Comparison of ENCODE assay signal across 8 cellular contexts in the genomic region with DNA sequence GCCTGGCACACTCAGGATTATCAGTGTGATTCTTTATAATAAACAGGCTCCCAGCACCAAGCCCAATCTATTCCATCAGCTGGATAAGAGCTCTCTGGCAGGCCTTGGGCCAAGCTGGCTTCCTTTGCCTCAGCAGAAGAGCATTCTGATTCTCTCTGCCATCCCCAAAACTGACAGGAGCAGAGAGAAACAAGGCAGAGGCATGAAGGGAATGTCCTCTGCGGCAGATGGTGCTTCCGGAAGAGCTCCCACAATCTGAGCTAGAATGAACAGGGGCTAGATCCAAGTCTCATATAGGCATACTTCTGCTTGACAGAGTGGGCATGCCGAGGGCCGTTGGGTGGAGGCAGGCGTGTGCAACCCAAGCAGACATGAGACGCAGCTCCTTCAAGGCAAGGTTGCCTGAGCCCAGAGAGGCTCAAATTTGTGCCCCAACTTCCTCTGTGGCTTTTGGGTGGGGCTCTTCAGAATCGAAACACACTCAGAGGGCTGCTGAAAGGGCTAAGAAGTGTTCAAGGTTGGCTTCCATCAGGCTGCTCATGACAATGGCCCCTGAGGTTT. TPM values are rescaled to one million over a fixed set of nuclear protein-coding genes. Genes with fewer than 3 reads are reported as not detected.
DNase-seq lines count a peak whose midpoint lies in the region; ATAC-seq and TF ChIP-seq lines count a peak whose summit lies in the region.

No MANE protein-coding gene starts in this region.

- WGBS in heart left ventricle, 4 donors: 44 to 53% (median 49%) methylated on average over 6 to 7 of the region's 7 CpGs
- WGBS in right cardiac atrium: 42% methylated on average over 7 of the region's 7 CpGs
- WGBS in esophagus, 2 donors: 50 to 55% methylated on average over 7 of the region's 7 CpGs

- H3K36me3 Mint-ChIP-seq in activated B cell treated with CpG ODN at 0.5 μM for 24 hours (ENCODE audit: low read depth): peaks cover 28% of the 10 kb centered on the region

- no peaks in the 10 kb centered on the region for H3K9me3 ChIP-seq in heart left ventricle
- no peaks in the 10 kb centered on the region for H3K9me3 ChIP-seq in right cardiac atrium (ENCODE audit: control insufficient read depth, low read length)
- no peaks in the 10 kb centered on the region for H3K9me3 ChIP-seq in esophagus (ENCODE audit: control insufficient read depth in 2 of 2, insufficient read depth in 1 of 2, low read depth in 1 of 2, low read length in 1 of 2)
- H3K9me3 ChIP-seq in stomach smooth muscle (ENCODE audit: control insufficient read depth in 2 of 2, low read length in 2 of 2): no peaks in the 10 kb centered on the region
- no peaks in the 10 kb centered on the region for H3K9me3 ChIP-seq in uterus

- peaks cover 65% of the 10 kb centered on the region for H3K4me1 Mint-ChIP-seq in activated B cell treated with CpG ODN at 0.5 μM for 24 hours

- H3K36me3 ChIP-seq in heart left ventricle (peaks cover 3 to 48% (median 43%) of the 10 kb centered on the region in 9 donors), esophagus (ENCODE audit: control insufficient read depth in 2 of 2, insufficient read depth in 2 of 2, low read length in 1 of 2) (peaks cover 3 to 25% of the 10 kb centered on the region in 2 donors), stomach smooth muscle (ENCODE audit: control insufficient read depth in 2 of 2, insufficient read depth in 2 of 2, low read length in 2 of 2) (peaks cover 18 to 29% of the 10 kb centered on the region in 2 donors), uterus (no peaks in the 10 kb centered on the region)

- peaks cover 0 to 81% (median 44%) of the 10 kb centered on the region in 12 donors for H3K4me1 ChIP-seq in heart left ventricle
- H3K4me1 ChIP-seq in right cardiac atrium (ENCODE audit: control insufficient read depth, insufficient read depth, low read length): peaks cover 20% of the 10 kb centered on the region
- H3K4me1 ChIP-seq in esophagus (ENCODE audit: control insufficient read depth in 2 of 2, insufficient read depth in 2 of 2, low read length in 1 of 2): peaks cover 4 to 17% of the 10 kb centered on the region in 2 donors
- peaks cover 54% of the 10 kb centered on the region for H3K4me1 ChIP-seq in stomach smooth muscle (ENCODE audit: control insufficient read depth, insufficient read depth, low read length)
- peaks cover 0 to 7% of the 10 kb centered on the region in 2 donors for H3K4me1 ChIP-seq in uterus

- no peak for ATAC-seq in heart left ventricle
- no peak for ATAC-seq in right cardiac atrium
- ATAC-seq in HG03139 (IDR thresholded peaks at IDR 0.05; ENCODE audit: unreplicated experiment): peak; percentile 40
- peak; percentile 47 for ATAC-seq in activated B cell treated with CpG ODN at 0.5 μM for 24 hours (ENCODE audit: low read depth)

- H3K9ac ChIP-seq in stomach smooth muscle (ENCODE audit: low read length in 2 of 2): peak overlapping the region; percentile 2 to 51

- peak overlapping the region in 4 of 12 donors; percentile 3 to 27 (median 6) for H3K4me3 ChIP-seq in heart left ventricle
- no peak overlapping the region for H3K4me3 ChIP-seq in right cardiac atrium (ENCODE audit: low read length)
- H3K4me3 ChIP-seq in esophagus (ENCODE audit: low read depth in 1 of 2, low read length in 2 of 2): peak overlapping the region in 1 of 2 donors; percentile 12
- peak overlapping the region in 1 of 2 donors; percentile 35 for H3K4me3 ChIP-seq in stomach smooth muscle (ENCODE audit: low read length in 2 of 2)
- no peak overlapping the region for H3K4me3 ChIP-seq in uterus

- H3K27ac Mint-ChIP-seq in activated B cell treated with CpG ODN at 0.5 μM for 24 hours: peak overlapping the region; percentile 90

- no peaks in the 10 kb centered on the region for H3K27me3 ChIP-seq in heart left ventricle
- H3K27me3 ChIP-seq in right cardiac atrium (ENCODE audit: control insufficient read depth, insufficient read depth): no peaks in the 10 kb centered on the region
- no peaks in the 10 kb centered on the region for H3K27me3 ChIP-seq in esophagus (ENCODE audit: control insufficient read depth in 1 of 2, insufficient read depth in 2 of 2, low read length in 2 of 2)
- H3K27me3 ChIP-seq in stomach smooth muscle (ENCODE audit: control insufficient read depth in 1 of 2, insufficient read depth in 2 of 2, low read length in 2 of 2): no peaks in the 10 kb centered on the region
- H3K27me3 ChIP-seq in uterus: no peaks in the 10 kb centered on the region

- CTCF ChIA-PET in activated B cell treated with CpG ODN at 0.5 μM for 24 hours (lab: Charles Lee): interaction anchor here (0.8 to 1.5 kb wide), 5 partner anchors 9 to 35 kb away, joined by 3 to 12 read pairs (median 3); no protein-coding TSS in a partner anchor

- TF ChIP-seq POLR2A in heart left ventricle (IDR thresholded peaks at IDR 0.05): no peak
- no peak for TF ChIP-seq POLR2A in uterus (IDR thresholded peaks at IDR 0.05)

- H3K27ac ChIP-seq in heart left ventricle: peak overlapping the region in 8 of 12 donors; percentile 0 to 96 (median 21)
- no peak overlapping the region for H3K27ac ChIP-seq in right cardiac atrium (ENCODE audit: low read length)
- peak overlapping the region; percentile 62 to 69 for H3K27ac ChIP-seq in esophagus (ENCODE audit: low read depth in 2 of 2, low read length in 1 of 2)
- H3K27ac ChIP-seq in stomach smooth muscle (ENCODE audit: low read length): peak overlapping the region; percentile 37
- peak overlapping the region in 1 of 2 donors; percentile 53 for H3K27ac ChIP-seq in uterus

- intact Hi-C loops in heart left ventricle (cut with DNase I) (no loop called here), right cardiac atrium (cut with DNase I) (no loop called here), activated B cell treated with CpG ODN at 0.5 μM for 24 hours (cut with micrococcal nuclease) (no loop called here), uterus (cut with DNase I; ENCODE audit: low total_unique reads) (no loop called here)

- no peak for DNase-seq in heart left ventricle
- DNase-seq in right cardiac atrium: no peak
- DNase-seq in activated B cell treated with CpG ODN at 0.5 μM for 24 hours: no peak
- DNase-seq in uterus: no peak
- DNase-seq in HCEC 1CT: no peak

- TF ChIP-seq CTCF in heart left ventricle (IDR thresholded peaks at IDR 0.05) (no peak), activated B cell treated with CpG ODN at 0.5 μM for 24 hours (IDR thresholded peaks at IDR 0.05) (no peak), uterus (IDR thresholded peaks at IDR 0.05) (no peak)

- H3K27me3 Mint-ChIP-seq in activated B cell treated with CpG ODN at 0.5 μM for 24 hours: no peaks in the 10 kb centered on the region

- H3K9me3 Mint-ChIP-seq in activated B cell treated with CpG ODN at 0.5 μM for 24 hours: no peaks in the 10 kb centered on the region

- H3K4me3 Mint-ChIP-seq in activated B cell treated with CpG ODN at 0.5 μM for 24 hours: peak overlapping the region; percentile 52

- POLR2A ChIA-PET in activated B cell treated with CpG ODN at 0.5 μM for 24 hours (lab: Charles Lee): interaction anchor here (1.4 kb wide), 1 partner anchor 10 kb away, joined by 9 read pairs; no protein-coding TSS in a partner anchor

RNA-seq across cellular contexts. Expression of a gene that starts 4.0 kb away (rescaled TPM):
- total RNA-seq in heart left ventricle (100 to 1,000 TPM in 2 of 9 donors, 10 to 100 TPM in 7; 60.2 to 115 (median 82.7) TPM), right cardiac atrium (10 to 100 TPM; 58.6 to 91.6 (median 73.2) TPM), activated B cell treated with CpG ODN at 0.5 μM for 24 hours (50.7 and 62.6 TPM in 2 replicates), uterus (100 to 1,000 TPM in 3 of 4 donors, 10 to 100 TPM in 1; 96.5 to 170 (median 117) TPM)
- polyA plus RNA-seq in heart left ventricle (10 to 100 TPM; 54.4 to 75.7 TPM), right cardiac atrium (52.7 TPM), esophagus (100 to 1,000 TPM in 1 of 2 donors, 10 to 100 TPM in 1; 89.8 to 159 TPM)

RNA-seq across cellular contexts. Expression of a gene that starts 50.9 kb away (rescaled TPM):
- not detected for total RNA-seq in heart left ventricle
- not detected for polyA plus RNA-seq in heart left ventricle
- not detected for total RNA-seq in right cardiac atrium
- 0.23 TPM for polyA plus RNA-seq in right cardiac atrium
- not detected in 2 replicates for total RNA-seq in activated B cell treated with CpG ODN at 0.5 μM for 24 hours
- 1 to 10 TPM in 1 of 2 donors, under 1 TPM in 1; 0.56 to 1.5 TPM for polyA plus RNA-seq in esophagus
- under 1 TPM in 2 of 4 donors, not detected in 2; 0.59 to 0.88 TPM for total RNA-seq in uterus

Comparison
In these comparisons a context has a peak if more than half of its experiments do, and no peak if none do; other contexts are left out.
1. ATAC-seq: peak in HG03139 (single experiment) and activated B cell treated with CpG ODN at 0.5 μM for 24 hours (single experiment); none in heart left ventricle (0 of 4) and right cardiac atrium (0 of 2).